30 cellular contexts compared by ENCODE assay signal in the genomic region with DNA sequence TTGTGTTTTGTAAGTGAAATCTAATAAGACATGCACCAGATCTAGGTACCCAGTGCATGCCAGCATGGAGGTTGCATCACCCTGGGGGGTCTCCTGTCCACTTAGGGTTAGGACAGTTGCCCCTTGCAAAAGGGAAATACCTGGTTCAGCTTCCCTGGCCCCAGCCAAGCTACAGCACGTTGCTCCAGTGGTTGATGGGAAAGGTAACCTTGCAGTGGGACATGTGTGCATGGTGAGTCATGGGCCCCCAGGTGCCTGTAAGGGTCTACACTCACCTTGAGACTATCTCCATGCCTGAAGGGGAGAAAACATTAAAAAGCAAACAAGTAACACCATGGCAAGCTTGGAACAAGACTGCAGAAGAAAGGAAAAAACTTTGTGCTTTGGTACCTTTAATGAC.
"Had no signal": no experiment of that assay in that cellular context is flagged by ENCODE, and none has a peak within 500 bp of the region (broad histone marks: within the 10 kb centered on the region; RNA-seq: fewer than 3 reads in every experiment).

No MANE protein-coding gene starts in this region.

- H3K9me3 ChIP-seq: ascending aorta had no signal

- H3K36me3 ChIP-seq: ascending aorta, WERI-Rb-1 had no signal

- H3K27me3 ChIP-seq: ascending aorta had no signal

- H3K4me3 ChIP-seq: ascending aorta had no signal

- H3K4me1 ChIP-seq: ascending aorta had no signal

- ATAC-seq: activated CD4-positive, alpha-beta T cell treated with anti-CD3 and anti-CD28 coated beads for 36 hours; activated CD4-positive, CD25-positive, alpha-beta regulatory T cell treated with anti-CD3 and anti-CD28 coated beads, Interleukin-2, amount 50 U/mL, for 24 hours; activated CD8-positive, alpha-beta memory T cell treated with anti-CD3 and anti-CD28 coated beads, Interleukin-2, amount 10 ng/mL, durations not matched to agents 7 days and 5 days; activated CD8-positive, alpha-beta T cell treated with anti-CD3 and anti-CD28 coated beads, Interleukin-2, amount 10 ng/mL, durations not matched to agents 7 days and 5 days; activated naive CD8-positive, alpha-beta T cell treated with anti-CD3 and anti-CD28 coated beads, Interleukin-2, amount 50 U/mL, for 24 hours; WTC11 had no signal

- DNase-seq: activated CD4-positive, alpha-beta memory T cell treated with anti-CD3 and anti-CD28 coated beads, Interleukin-2, amount 10 ng/mL, durations not matched to agents 7 days and 5 days; activated CD4-positive, alpha-beta T cell treated with anti-CD3 and anti-CD28 coated beads for 1 hour; activated CD4-positive, alpha-beta T cell treated with anti-CD3 and anti-CD28 coated beads for 36 hours; activated CD4-positive, alpha-beta T cell treated with anti-CD3 and anti-CD28 coated beads for 48 hours; activated CD4-positive, alpha-beta T cell treated with anti-CD3 and anti-CD28 coated beads, Interleukin-2, amount 10 ng/mL, durations not matched to agents 7 days and 5 days; activated CD4-positive, alpha-beta T cell treated with anti-CD3 and anti-CD28 coated beads, Interleukin-2, amount 50 U/mL, for 48 hours; activated CD4-positive, CD25-positive, alpha-beta regulatory T cell; activated CD8-positive, alpha-beta memory T cell treated with anti-CD3 and anti-CD28 coated beads for 24 hours; activated CD8-positive, alpha-beta memory T cell treated with anti-CD3 and anti-CD28 coated beads, Interleukin-2, amount 10 ng/mL, durations not matched to agents 7 days and 5 days; activated CD8-positive, alpha-beta memory T cell treated with anti-CD3 and anti-CD28 coated beads, Interleukin-2, amount 50 U/mL, for 48 hours; activated CD8-positive, alpha-beta T cell treated with anti-CD3 and anti-CD28 coated beads, Interleukin-2, amount 10 ng/mL, durations not matched to agents 7 days and 5 days; activated effector memory CD4-positive, alpha-beta T cell treated with Interleukin-2 at 50 U/mL for 16 hours; activated gamma-delta T cell; activated naive CD4-positive, alpha-beta T cell treated with anti-CD3 and anti-CD28 coated beads, Interleukin-2, amount 10 ng/mL, durations not matched to agents 7 days and 5 days; activated naive CD4-positive, alpha-beta T cell treated with Interleukin-2 at 50 U/mL for 16 hours; activated naive CD8-positive, alpha-beta T cell treated with anti-CD3 and anti-CD28 coated beads, Interleukin-2, amount 10 ng/mL, durations not matched to agents 7 days and 5 days; activated naive CD8-positive, alpha-beta T cell treated with anti-CD3 and anti-CD28 coated beads, Interleukin-2, amount 50 U/mL, for 24 hours; activated T-cell treated with anti-CD3 and anti-CD28 coated beads, Interleukin-2, amount 50 U/mL, for 24 hours; activated T-cell treated with anti-CD3 and anti-CD28 coated beads, Interleukin-2, amount 50 U/mL, for 48 hours; amygdala; anterior cingulate cortex; central memory CD4-positive, alpha-beta T cell; SW 1271; T-helper 1 cell; T-helper 2 cell; T-helper 9 cell; WERI-Rb-1 had no signal

- H3K27ac ChIP-seq: ascending aorta, WERI-Rb-1 had no signal
